In the genomic region with DNA sequence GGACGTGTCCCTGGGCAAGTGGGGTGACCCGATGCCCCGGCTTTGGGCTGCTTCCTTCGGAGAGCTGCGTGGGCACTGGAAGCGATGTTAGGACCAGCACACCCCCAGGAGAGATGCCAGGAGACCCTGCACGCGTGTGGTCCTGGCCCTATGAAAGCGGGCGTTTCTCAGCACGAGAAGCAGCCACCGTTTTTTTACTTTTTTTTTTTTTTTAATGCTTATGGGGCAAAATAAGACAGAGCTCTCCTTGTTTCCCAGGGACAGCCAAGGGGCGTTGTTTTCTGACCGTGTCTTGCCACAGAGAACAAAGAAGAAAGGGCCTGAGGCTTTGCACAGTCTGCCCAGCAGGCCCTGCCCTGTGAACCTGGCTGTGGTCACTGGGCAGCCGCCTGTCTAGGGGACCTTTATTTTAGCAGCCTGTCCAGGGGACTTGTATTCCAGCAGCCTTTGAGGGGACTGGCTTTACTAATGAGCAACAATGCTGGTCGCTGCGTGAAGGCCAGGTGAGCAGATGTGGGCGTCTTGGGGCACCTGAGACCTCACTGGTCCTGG, we compare ENCODE assay signal across 8 cellular contexts. TPM values are rescaled to one million over a fixed set of nuclear protein-coding genes. Genes with fewer than 3 reads are reported as not detected.
DNase-seq lines count a peak whose midpoint lies in the region; ATAC-seq and TF ChIP-seq lines count a peak whose summit lies in the region.

No MANE protein-coding gene starts in this region.

- no peaks in the 10 kb centered on the region for H3K9me3 ChIP-seq in SK-N-SH
- no peaks in the 10 kb centered on the region for H3K9me3 ChIP-seq in sigmoid colon

- H3K27me3 ChIP-seq in H7 (ENCODE audit: control insufficient read depth, insufficient read depth, low read length) (peaks cover 1% of the 10 kb centered on the region; the same call in 1 of the 2 replicates), SK-N-SH (ENCODE audit: insufficient read depth) (no peaks in the 10 kb centered on the region), sigmoid colon (peaks cover 0 to 13% (median 0%) of the 10 kb centered on the region in 3 donors)

- H3K9me2 ChIP-seq in SK-N-SH = no peaks in the 10 kb centered on the region

- TF ChIP-seq EP300 in SK-N-SH (IDR thresholded peaks at IDR 0.05; ENCODE audit: borderline replicate concordance in 1 of 2, low read depth in 1 of 2, low read length in 1 of 2) (no peak), sigmoid colon (IDR thresholded peaks at IDR 0.05) (no peak)

- 20% methylated on average over 18 of the region's 18 CpGs for WGBS in SK-N-SH (ENCODE audit: low lambda C conversion rate)
- 11 to 53% methylated on average over 18 of the region's 18 CpGs for WGBS in sigmoid colon, 2 donors

- TF ChIP-seq POLR2A in sigmoid colon (IDR thresholded peaks at IDR 0.05) = no peak

- H3K9ac ChIP-seq in SK-N-SH = peak overlapping the region; percentile 69

- TF ChIP-seq CTCF in SK-N-SH (IDR thresholded peaks at IDR 0.05) = no peak
- TF ChIP-seq CTCF in sigmoid colon (IDR thresholded peaks at IDR 0.05) = no peak
- no peak for TF ChIP-seq CTCF in omental fat pad (IDR thresholded peaks at IDR 0.05)

- peak overlapping the region; percentile 88 for H3K4me3 ChIP-seq in H7 (ENCODE audit: insufficient read depth, low read depth, low read length)
- H3K4me3 ChIP-seq in SK-N-SH (ENCODE audit: low read depth in 2 of 2, low read length in 1 of 2) = peak overlapping the region; percentile 73 to 80
- H3K4me3 ChIP-seq in sigmoid colon = peak overlapping the region; percentile 65 to 95 (median 79)

- H3K79me2 ChIP-seq in SK-N-SH (ENCODE audit: insufficient read depth) = peaks cover 24% of the 10 kb centered on the region; the same call in 1 of the 2 replicates

- CTCF ChIA-PET in SK-N-SH (lab: Yijun Ruan, JAX) = interaction anchor here (0.6 to 4.4 kb wide), 9 partner anchors 10 to 523 kb away, joined by 3 to 33 read pairs (median 4); no protein-coding TSS in a partner anchor

- H4K20me1 ChIP-seq in SK-N-SH (ENCODE audit: insufficient read depth) = no peaks in the 10 kb centered on the region

- ATAC-seq in omental fat pad (ENCODE audit: low FRiP score) (no peak), GM21526 (IDR thresholded peaks at IDR 0.05; ENCODE audit: low FRiP score, unreplicated experiment) (no peak)

- DNase-seq in H7 (no peak), SK-N-SH (peak; percentile 69), glomerular visceral epithelial cell (ENCODE audit: extremely low spot score) (peak; percentile 33), sigmoid colon (peak; percentile 66), mesenteric fat pad (ENCODE audit: low spot score) (no peak), omental fat pad (ENCODE audit: low spot score) (no peak), hippocampal formation (lab: John Stamatoyannopoulos, UW) (no peak)

- TF ChIP-seq RAD21 in SK-N-SH (IDR thresholded peaks at IDR 0.05; ENCODE audit: low read length) = no peak

- H3K36me3 ChIP-seq in H7 (replicated peaks; ENCODE audit: control insufficient read depth, insufficient read depth, low read length) (peaks cover 1% of the 10 kb centered on the region), SK-N-SH (replicated peaks in 1 of 2; ENCODE audit: control insufficient read depth in 1 of 2, insufficient read depth in 2 of 2, low read length in 1 of 2) (peaks cover 0 to 16% of the 10 kb centered on the region in 2 experiments), sigmoid colon (peaks cover 0 to under 1% (median under 1%) of the 10 kb centered on the region in 4 donors)

- peaks cover 22 to 33% of the 10 kb centered on the region in 2 experiments; a peak in 3 of 4 replicates for H3K4me1 ChIP-seq in SK-N-SH (ENCODE audit: control insufficient read depth in 1 of 2, insufficient read depth in 2 of 2, low read depth in 1 of 2, low read length in 1 of 2)
- H3K4me1 ChIP-seq in sigmoid colon = peaks cover 0 to 37% (median 33%) of the 10 kb centered on the region in 4 donors

- intact Hi-C loops in sigmoid colon (cut with DNase I) = no loop called here

- H3F3A ChIP-seq in SK-N-SH (replicated peaks; ENCODE audit: insufficient read depth) = peaks cover 25% of the 10 kb centered on the region

- peak overlapping the region; percentile 89 for H3K4me2 ChIP-seq in SK-N-SH

- H2AFZ ChIP-seq in SK-N-SH (ENCODE audit: low read depth) = no peak overlapping the region

- H3K27ac ChIP-seq in SK-N-SH (ENCODE audit: low read depth in 2 of 2, low read length in 1 of 2) (peak overlapping the region; percentile 13 to 75; a peak in 3 of 4 replicates), sigmoid colon (peak overlapping the region; percentile 32 to 69 (median 50))

- POLR2A ChIA-PET in SK-N-SH (lab: Yijun Ruan, JAX) = interaction anchor here (0.8 to 3.8 kb wide), 7 partner anchors 10 to 159 kb away, joined by 3 to 30 read pairs (median 3); partner anchors contain the start of genes MCRIP1 and MRPL12

TF ChIP-seq in SK-N-SH, 30 proteins besides CTCF, POLR2A, EP300 and RAD21:
- no peak for TF ChIP-seq FOXM1 (IDR thresholded peaks at IDR 0.05; ENCODE audit: low read depth)
- TF ChIP-seq SMC3 (IDR thresholded peaks at IDR 0.05; ENCODE audit: low read depth, low read length) = no peak
- no peak for TF ChIP-seq ELF1 (IDR thresholded peaks at IDR 0.05)
- TF ChIP-seq, protein P1, sequence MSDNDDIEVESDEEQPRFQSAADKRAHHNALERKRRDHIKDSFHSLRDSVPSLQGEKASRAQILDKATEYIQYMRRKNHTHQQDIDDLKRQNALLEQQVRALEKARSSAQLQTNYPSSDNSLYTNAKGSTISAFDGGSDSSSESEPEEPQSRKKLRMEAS (IDR thresholded peaks at IDR 0.05; ENCODE audit: low read depth) = no peak
- 0 out of 2 replicates have a peak, but pooled peaks have one; percentile 10 for TF ChIP-seq MXI1 (IDR thresholded peaks at IDR 0.05; ENCODE audit: low read depth, low read length)

RNA-seq across cellular contexts. Expression of gene SLC25A10, which starts 1.0 kb away (rescaled TPM):
- 50.6 and 56.7 TPM in 2 replicates for total RNA-seq in H7 (2014; rRNA removed; shearing (Covaris generic))
- polyA plus RNA-seq in SK-N-SH (2012; rRNA removed) (29.9 and 34.7 TPM in 2 replicates), sigmoid colon (10 to 100 TPM; 59.5 to 63.2 (median 60.6) TPM)
- 11.7 and 21.7 TPM in 2 replicates for polyA plus RNA-seq in SK-N-SH (2012; cell fraction: cytosol; rRNA removed)
- 44.0 and 46.7 TPM in 2 replicates for polyA plus RNA-seq in SK-N-SH (2012; cell fraction: nucleus; rRNA removed)
- total RNA-seq in sigmoid colon (1 to 10 TPM in 3 of 4 donors, under 1 TPM in 1; 0.99 to 7.1 (median 3.7) TPM), mesenteric fat pad (17.0 TPM), omental fat pad (10 to 100 TPM; 11.4 to 22.4 (median 14.0) TPM)

RNA-seq across cellular contexts. Expression of gene MRPL12, which starts 9.9 kb away (rescaled TPM):
- total RNA-seq in H7 (2014; rRNA removed; shearing (Covaris generic)) = 32.3 and 35.9 TPM in 2 replicates
- polyA plus RNA-seq in SK-N-SH (2012; rRNA removed) (255 and 322 TPM in 2 replicates), sigmoid colon (100 to 1,000 TPM; 204 to 258 (median 237) TPM)
- polyA plus RNA-seq in SK-N-SH (2012; cell fraction: cytosol; rRNA removed) = 191 and 244 TPM in 2 replicates
- polyA plus RNA-seq in SK-N-SH (2012; cell fraction: nucleus; rRNA removed) = 113 and 204 TPM in 2 replicates
- total RNA-seq in sigmoid colon (10 to 100 TPM; 31.0 to 56.4 (median 39.5) TPM), mesenteric fat pad (60.7 TPM), omental fat pad (10 to 100 TPM; 31.4 to 55.8 (median 49.2) TPM)

RNA-seq across cellular contexts. Expression of gene HGS, which starts 29.3 kb away (rescaled TPM):
- total RNA-seq in H7 (2014; rRNA removed; shearing (Covaris generic)) = 119 and 133 TPM in 2 replicates
- polyA plus RNA-seq in SK-N-SH (2012; rRNA removed) = 184 and 192 TPM in 2 replicates
- polyA plus RNA-seq in SK-N-SH (2012; cell fraction: cytosol; rRNA removed) = 53.4 and 74.7 TPM in 2 replicates
- 726 and 951 TPM in 2 replicates for polyA plus RNA-seq in SK-N-SH (2012; cell fraction: nucleus; rRNA removed)
- total RNA-seq in sigmoid colon = 100 to 1,000 TPM in 1 of 4 donors, 10 to 100 TPM in 3; 36.7 to 143 (median 42.5) TPM
- polyA plus RNA-seq in sigmoid colon = 100 to 1,000 TPM in 1 of 3 donors, 10 to 100 TPM in 2; 52.9 to 111 (median 87.7) TPM
- 109 TPM for total RNA-seq in mesenteric fat pad
- 100 to 1,000 TPM in 1 of 4 donors, 10 to 100 TPM in 3; 54.0 to 117 (median 66.9) TPM for total RNA-seq in omental fat pad

RNA-seq across cellular contexts. Expression of gene ARL16, which starts 29.5 kb away (rescaled TPM):
- 47.4 and 74.6 TPM in 2 replicates for total RNA-seq in H7 (2014; rRNA removed; shearing (Covaris generic))
- polyA plus RNA-seq in SK-N-SH (2012; rRNA removed) (148 and 166 TPM in 2 replicates), sigmoid colon (10 to 100 TPM; 24.5 to 42.3 (median 36.6) TPM)
- polyA plus RNA-seq in SK-N-SH (2012; cell fraction: cytosol; rRNA removed) = 127 and 132 TPM in 2 replicates
- 281 and 480 TPM in 2 replicates for polyA plus RNA-seq in SK-N-SH (2012; cell fraction: nucleus; rRNA removed)
- total RNA-seq in sigmoid colon (10 to 100 TPM; 27.7 to 51.7 (median 47.7) TPM), mesenteric fat pad (25.0 TPM), omental fat pad (10 to 100 TPM; 18.8 to 28.8 (median 26.9) TPM)

RNA-seq across cellular contexts. Expression of gene CCDC137, which starts 46.5 kb away (rescaled TPM):
- total RNA-seq in H7 (2014; rRNA removed; shearing (Covaris generic)) = 40.7 and 49.7 TPM in 2 replicates
- polyA plus RNA-seq in SK-N-SH (2012; rRNA removed) = 55.1 and 62.4 TPM in 2 replicates
- polyA plus RNA-seq in SK-N-SH (2012; cell fraction: cytosol; rRNA removed) = 50.3 and 52.9 TPM in 2 replicates
- polyA plus RNA-seq in SK-N-SH (2012; cell fraction: nucleus; rRNA removed) = 72.5 and 89.0 TPM in 2 replicates
- 10 to 100 TPM in 1 of 4 donors, 1 to 10 TPM in 3; 5.5 to 10.7 (median 9.0) TPM for total RNA-seq in sigmoid colon
- polyA plus RNA-seq in sigmoid colon = 10 to 100 TPM in 2 of 3 donors, 1 to 10 TPM in 1; 9.0 to 31.1 (median 13.4) TPM
- 11.9 TPM for total RNA-seq in mesenteric fat pad
- 10 to 100 TPM in 1 of 4 donors, 1 to 10 TPM in 3; 6.8 to 15.6 (median 9.4) TPM for total RNA-seq in omental fat pad

Comparison
In these comparisons a context has a peak if more than half of its experiments do, and no peak if none do; other contexts are left out.
1. DNase-seq: peak in SK-N-SH (single experiment), glomerular visceral epithelial cell (single experiment) and sigmoid colon (single experiment); none in H7 (single experiment), mesenteric fat pad (single experiment), omental fat pad (single experiment) and hippocampal formation (0 of 2).
2. Peak in every context shown above with its lines, with median percentiles within 50 percentile points of each other: H3K4me3 ChIP-seq.